In genomic region chr1:5010236-5010635, GRCh38 we compare ENCODE assay signal across 9 cellular contexts.
"Had no signal": no experiment of that assay in that cellular context is flagged by ENCODE, and none has a peak within 500 bp of the region (broad histone marks: within the 10 kb centered on the region; RNA-seq: fewer than 3 reads in every experiment).

No MANE protein-coding gene starts in this region.

- H3K27ac ChIP-seq: HL-60, KMS-11 had no signal

- H3K4me3 ChIP-seq: GM23338, HAP-1 had no signal

- H3K9me3 ChIP-seq: HAP-1 had no signal

- H3K9ac ChIP-seq: KMS-11 had no signal

- H3K4me2 ChIP-seq: GM23338, KMS-11 had no signal

- H3K36me3 ChIP-seq: HAP-1 had no signal

- ATAC-seq: GM23338, HCT116, HepG2 had no signal

- DNase-seq: HFFc6, Karpas-422, KBM-7 had no signal

- H3K4me1 ChIP-seq: HAP-1 had no signal
